In the genomic region with DNA sequence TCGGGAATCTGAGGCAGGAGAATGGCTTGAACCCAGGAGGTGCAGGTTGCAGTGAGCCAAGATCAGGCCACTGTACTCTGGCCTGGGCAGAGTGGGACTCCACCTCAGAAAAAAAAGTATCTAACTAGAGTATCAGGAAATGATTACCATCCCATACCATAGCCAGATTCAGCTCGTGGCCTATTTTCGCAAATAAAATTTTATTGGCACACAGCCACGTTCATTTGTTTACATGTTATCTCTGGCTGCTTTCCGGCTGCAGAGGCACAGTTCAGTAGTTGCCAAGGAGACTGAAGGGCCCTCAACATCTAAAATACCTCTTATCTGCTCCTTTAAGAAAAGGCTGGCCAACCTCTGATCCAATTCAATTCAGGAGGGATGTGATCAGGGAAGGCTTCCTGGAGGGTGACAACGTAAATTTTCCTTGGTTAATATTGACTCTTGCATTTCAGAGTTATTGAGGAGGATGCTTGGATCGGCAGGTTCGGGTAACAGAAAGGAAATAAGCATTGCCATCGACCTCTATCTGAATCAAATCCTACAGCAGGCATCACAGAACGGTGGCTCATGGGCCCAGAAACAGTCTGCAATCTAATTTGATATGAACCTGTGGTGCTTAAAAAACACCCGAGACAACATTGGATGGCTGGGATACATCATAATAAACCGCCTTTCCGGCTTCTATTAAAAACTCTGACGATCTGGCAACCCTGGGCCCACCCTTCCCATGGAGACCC, we compare ENCODE assay signal across 7 cellular contexts.
DNase-seq lines count a peak whose midpoint lies in the region; ATAC-seq lines count a peak whose summit lies in the region.

No MANE protein-coding gene starts in this region.

- H3K27me3 Mint-ChIP-seq in IgD-negative memory B cell: no peaks in the 10 kb centered on the region

- WGBS in esophagus, 2 donors: 44 to 57% methylated on average over 14 of the region's 14 CpGs

- no peaks in the 10 kb centered on the region for H3K9me3 Mint-ChIP-seq in IgD-negative memory B cell

- DNase-seq in NCI-H748 treated with DMSO at 0.1 percent for 48 hours (lab: John Stamatoyannopoulos, UW) (peak; percentile 78), sciatic nerve (ENCODE audit: low spot score) (no peak), HCEC 1CT (no peak)

- H3K4me1 ChIP-seq in esophagus (ENCODE audit: control insufficient read depth in 2 of 2, insufficient read depth in 2 of 2, low read length in 1 of 2): peaks cover 4 to 6% of the 10 kb centered on the region in 2 donors

- H3K36me3 ChIP-seq in esophagus (ENCODE audit: control insufficient read depth in 2 of 2, insufficient read depth in 2 of 2, low read length in 1 of 2): no peaks in the 10 kb centered on the region

- H3K9me3 ChIP-seq in esophagus (ENCODE audit: control insufficient read depth in 2 of 2, insufficient read depth in 1 of 2, low read depth in 1 of 2, low read length in 1 of 2): no peaks in the 10 kb centered on the region

- H3K27ac Mint-ChIP-seq in IgD-negative memory B cell: peak overlapping the region in 2 of 3 donors; percentile 1 to 13

- no peaks in the 10 kb centered on the region for H3K27me3 ChIP-seq in esophagus (ENCODE audit: control insufficient read depth in 1 of 2, insufficient read depth in 2 of 2, low read length in 2 of 2)

- peaks cover 0 to 12% (median 5%) of the 10 kb centered on the region in 3 donors for H3K4me1 Mint-ChIP-seq in IgD-negative memory B cell

- H3K4me3 Mint-ChIP-seq in IgD-negative memory B cell: peak overlapping the region in 1 of 4 donors; percentile 1

- H3K27ac ChIP-seq in esophagus (ENCODE audit: low read depth in 2 of 2, low read length in 1 of 2): peak overlapping the region; percentile 6 to 63

- intact Hi-C loops in sciatic nerve (cut with DNase I): no loop called here

- no peak overlapping the region for H3K4me3 ChIP-seq in esophagus (ENCODE audit: low read depth in 1 of 2, low read length in 2 of 2)

- peaks cover 3% of the 10 kb centered on the region for H3K36me3 Mint-ChIP-seq in IgD-negative memory B cell

- ATAC-seq in sciatic nerve: peak; percentile 77
- no peak for ATAC-seq in GM21390 (IDR thresholded peaks at IDR 0.05; ENCODE audit: unreplicated experiment)
- no peak for ATAC-seq in HG02763 (IDR thresholded peaks at IDR 0.05; ENCODE audit: unreplicated experiment)
